Comparison of ENCODE assay signal across 10 cellular contexts in genomic region chr1:183652547-183653467, GRCh38. TPM values are rescaled to one million over a fixed set of nuclear protein-coding genes. Genes with fewer than 3 reads are reported as not detected.
DNase-seq lines count a peak whose midpoint lies in the region; ATAC-seq, FAIRE-seq and TF ChIP-seq lines count a peak whose summit lies in the region.
"Had no signal": no experiment of that assay in that cellular context is flagged by ENCODE, and none has a peak within 500 bp of the region (broad histone marks: within the 10 kb centered on the region; RNA-seq: fewer than 3 reads in every experiment).

A gene with protein sequence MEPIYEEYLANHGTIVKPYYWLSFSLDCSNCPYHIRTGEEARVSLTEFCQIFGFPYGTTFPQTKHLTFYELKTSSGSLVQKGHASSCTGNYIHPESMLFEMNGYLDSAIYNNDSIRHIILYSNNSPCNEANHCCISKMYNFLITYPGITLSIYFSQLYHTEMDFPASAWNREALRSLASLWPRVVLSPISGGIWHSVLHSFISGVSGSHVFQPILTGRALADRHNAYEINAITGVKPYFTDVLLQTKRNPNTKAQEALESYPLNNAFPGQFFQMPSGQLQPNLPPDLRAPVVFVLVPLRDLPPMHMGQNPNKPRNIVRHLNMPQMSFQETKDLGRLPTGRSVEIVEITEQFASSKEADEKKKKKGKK (minus strand): TSS chr1:183653316. CDS start chr1:183648781, 4,535 bp downstream.

- FAIRE-seq in GM12892 (lab: Jason Lieb, UNC) = peak; percentile 36
- no peak for FAIRE-seq in HepG2 (lab: Jason Lieb, UNC)

- no peak within 1 kb of the TSS for H3K4me3 ChIP-seq in HepG2 (replicated peaks in 1 of 3; ENCODE audit: insufficient read depth in 1 of 3, low read depth in 2 of 3, low read length in 3 of 3)
- no peak within 1 kb of the TSS for H3K4me3 ChIP-seq in coronary artery
- H3K4me3 ChIP-seq: tibial nerve had no signal

- H3K9me3 ChIP-seq in HepG2 (ENCODE audit: low read length) = no peaks in the 10 kb centered on the region
- H3K9me3 ChIP-seq: tibial nerve had no signal

- BruUV-seq in HepG2 (replicated peaks; lab: Mats Ljungman, UMichigan) = no TSS peak

- no peaks in the 10 kb centered on the region; a peak in 1 of 5 replicates for H3K36me3 ChIP-seq in HepG2 (replicated peaks in 1 of 2; ENCODE audit: control insufficient read depth in 1 of 2, insufficient read depth in 2 of 2, low read length in 2 of 2)
- H3K36me3 ChIP-seq: tibial nerve had no signal

- no peak within 1 kb of the TSS for H3K4me3 Mint-ChIP-seq in activated CD8-positive, alpha-beta T cell treated with anti-CD3 and anti-CD28 coated beads, Interleukin-2, amount 10 ng/mL, durations not matched to agents 7 days and 5 days
- H3K4me3 Mint-ChIP-seq: nephron had no signal

- intact Hi-C loops in HepG2 (cut with micrococcal nuclease; ENCODE audit: unreplicated experiment) = no loop called here

- POLR2A ChIA-PET in activated CD8-positive, alpha-beta T cell treated with anti-CD3 and anti-CD28 coated beads, Interleukin-2, amount 10 ng/mL, durations not matched to agents 7 days and 5 days (lab: Charles Lee) = interaction anchor here (0.6 to 5.9 kb wide), 2 partner anchors 18 to 179 kb away, joined by 3 to 29 read pairs; partner anchors contain the start of gene ARPC5
- POLR2A ChIA-PET in HepG2 (lab: Yijun Ruan, JAX) = no interaction called here

- DNase-seq in GM12892 (ENCODE audit: insufficient read length) = no peak
- DNase-seq in M059J (ENCODE audit: low read depth) = peak; percentile 36
- no peak for DNase-seq in activated CD8-positive, alpha-beta T cell treated with anti-CD3 and anti-CD28 coated beads, Interleukin-2, amount 10 ng/mL, durations not matched to agents 7 days and 5 days
- no peak for DNase-seq in HepG2 (ENCODE audit: low spot score)
- DNase-seq in coronary artery (ENCODE audit: low spot score) = no peak
- no peak for DNase-seq in stimulated activated CD4-positive, alpha-beta T cell treated with anti-CD3 and anti-CD28 coated beads, Interleukin-2, amount 100 ng/mL, for 48 hours

- peaks cover 39% of the 10 kb centered on the region for H3K4me1 Mint-ChIP-seq in activated CD8-positive, alpha-beta T cell treated with anti-CD3 and anti-CD28 coated beads, Interleukin-2, amount 10 ng/mL, durations not matched to agents 7 days and 5 days (ENCODE audit: low read depth)

- in situ Hi-C loops in HepG2 (cut with HindIII; ENCODE audit: extremely low pct_ligation_motif_present, low pct_unique_long_range_greater_than_20kb) = no loop called here

- peak within 1 kb of the TSS; percentile 50 for H3K27ac ChIP-seq in HepG2 (ENCODE audit: extremely low read length, insufficient read depth, low read length)
- H3K27ac ChIP-seq in coronary artery = no peak within 1 kb of the TSS

- 58% methylated on average over 5 of the region's 5 CpGs for WGBS in HepG2 (ENCODE audit: low lambda C conversion rate)

- no peak within 1 kb of the TSS for H2AFZ ChIP-seq in HepG2 (ENCODE audit: low read length)

- CTCF ChIA-PET in activated CD8-positive, alpha-beta T cell treated with anti-CD3 and anti-CD28 coated beads, Interleukin-2, amount 10 ng/mL, durations not matched to agents 7 days and 5 days (lab: Charles Lee) = interaction anchor here (0.8 to 6.2 kb wide), 6 partner anchors 16 to 263 kb away, joined by 3 to 188 read pairs (median 28); no protein-coding TSS in a partner anchor
- CTCF ChIA-PET in HepG2 (lab: Yijun Ruan, JAX; ENCODE audit: low intra/inter-chr PET ratio, low total read pairs) = no interaction called here

- H3K9ac ChIP-seq in HepG2 (ENCODE audit: insufficient read depth, low read depth, low read length) = no peak within 1 kb of the TSS

- TF ChIP-seq EP300 in HepG2 (IDR thresholded peaks at IDR 0.05; ENCODE audit: low read depth in 2 of 2, low read length in 2 of 2) (no peak), HepG2 (CRISPR knock-in tag; IDR thresholded peaks at IDR 0.05; ENCODE audit: borderline replicate concordance) (no peak)

- H3K4me1 ChIP-seq in HepG2 (ENCODE audit: insufficient read depth, low read length) = peaks cover 14% of the 10 kb centered on the region

- TF ChIP-seq RAD21 in HepG2 (CRISPR knock-in tag; IDR thresholded peaks at IDR 0.05) = no peak

- peak; percentile 62 for ATAC-seq in activated CD8-positive, alpha-beta T cell treated with anti-CD3 and anti-CD28 coated beads, Interleukin-2, amount 10 ng/mL, durations not matched to agents 7 days and 5 days
- ATAC-seq in HepG2 (peak; percentile 72), HG03457 (IDR thresholded peaks at IDR 0.05; ENCODE audit: unreplicated experiment) (no peak), HG03135 (IDR thresholded peaks at IDR 0.05; ENCODE audit: unreplicated experiment) (no peak)

- peak within 1 kb of the TSS; percentile 73 for H3K27ac Mint-ChIP-seq in activated CD8-positive, alpha-beta T cell treated with anti-CD3 and anti-CD28 coated beads, Interleukin-2, amount 10 ng/mL, durations not matched to agents 7 days and 5 days

- TF ChIP-seq POLR2A in GM12892 (IDR thresholded peaks at IDR 0.05; ENCODE audit: low read depth, low read length) (no peak), HepG2 (IDR thresholded peaks at IDR 0.05; ENCODE audit: insufficient read depth in 1 of 2, low read depth in 2 of 2, low read length in 2 of 2) (no peak)

- no peaks in the 10 kb centered on the region for H4K20me1 ChIP-seq in HepG2 (ENCODE audit: insufficient read depth, low read length)

- H3K27me3 ChIP-seq in HepG2 (ENCODE audit: control insufficient read depth in 1 of 2, insufficient read depth in 2 of 2, low read length in 2 of 2) = no peaks in the 10 kb centered on the region
- H3K27me3 ChIP-seq: tibial nerve had no signal

- no peaks in the 10 kb centered on the region for H3K36me3 Mint-ChIP-seq in activated CD8-positive, alpha-beta T cell treated with anti-CD3 and anti-CD28 coated beads, Interleukin-2, amount 10 ng/mL, durations not matched to agents 7 days and 5 days (ENCODE audit: low read depth)

- TF ChIP-seq CTCF in HepG2 (CRISPR knock-in tag; IDR thresholded peaks at IDR 0.05) (no peak), coronary artery (IDR thresholded peaks at IDR 0.05) (no peak)

- H3K27me3 Mint-ChIP-seq in activated CD8-positive, alpha-beta T cell treated with anti-CD3 and anti-CD28 coated beads, Interleukin-2, amount 10 ng/mL, durations not matched to agents 7 days and 5 days (ENCODE audit: low read depth) = no peaks in the 10 kb centered on the region

- H3K9me3 Mint-ChIP-seq in activated CD8-positive, alpha-beta T cell treated with anti-CD3 and anti-CD28 coated beads, Interleukin-2, amount 10 ng/mL, durations not matched to agents 7 days and 5 days (ENCODE audit: insufficient read depth) = no peaks in the 10 kb centered on the region
- H3K9me3 Mint-ChIP-seq: nephron had no signal

- H3K79me2 ChIP-seq in HepG2 (ENCODE audit: insufficient read depth, low read length) = no peaks in the 10 kb centered on the region

- peak within 1 kb of the TSS; percentile 23; the same call in 1 of the 2 replicates for H3K4me2 ChIP-seq in HepG2 (ENCODE audit: low read depth, low read length)

TF ChIP-seq in HepG2, 621 proteins besides CTCF, POLR2A, EP300 and RAD21 (continues in another document):
- TF ChIP-seq ZNF598 (CRISPR knock-in tag; IDR thresholded peaks at IDR 0.05; ENCODE audit: borderline replicate concordance) (no peak), TCF12 (IDR thresholded peaks at IDR 0.05) (no peak), TCF12 (CRISPR knock-in tag; IDR thresholded peaks at IDR 0.05) (no peak), FOXM1 (CRISPR knock-in tag; IDR thresholded peaks at IDR 0.05) (no peak), ZNF784 (CRISPR knock-in tag; IDR thresholded peaks at IDR 0.05; ENCODE audit: borderline replicate concordance) (no peak), ATF7-NPFF (CRISPR knock-in tag; IDR thresholded peaks at IDR 0.05; ENCODE audit: low read depth) (no peak)

RNA-seq across cellular contexts. Expression of the gene that starts here (rescaled TPM):
- polyA plus RNA-seq in GM12892 (2012; ENCODE audit: missing spikeins) = 0.36 TPM
- not detected in 2 replicates for total RNA-seq in M059J (2014; rRNA removed; shearing (Covaris generic))
- total RNA-seq in activated CD8-positive, alpha-beta T cell treated with anti-CD3 and anti-CD28 coated beads, Interleukin-2, amount 10 ng/mL, durations not matched to agents 7 days and 5 days = not detected
- not detected in 2 replicates for total RNA-seq in HepG2 (2016; rRNA removed; fragmentation: Illumina TruSeq; extraction: Trizol)
- total RNA-seq in HepG2 (2016; cell fraction: cytosol; rRNA removed; fragmentation: Illumina TruSeq; extraction: Trizol; ENCODE audit: low read depth) = not detected in 2 replicates
- not detected in 2 replicates for total RNA-seq in HepG2 (2016; cell fraction: insoluble cytoplasmic fraction; rRNA removed; fragmentation: Illumina TruSeq; extraction: Trizol)
- not detected in 2 replicates for total RNA-seq in HepG2 (2016; cell fraction: membrane; rRNA removed; fragmentation: Illumina TruSeq; extraction: Trizol)
- total RNA-seq in HepG2 (2016; cell fraction: nucleus; rRNA removed; fragmentation: Illumina TruSeq; extraction: Trizol) = not detected in 2 replicates
- polyA plus RNA-seq in HepG2 (2011; rRNA removed) = not detected in 2 replicates
- not detected in 2 replicates for polyA plus RNA-seq in HepG2 (2011; cell fraction: cytosol; rRNA removed)
- polyA plus RNA-seq in HepG2 (2011; cell fraction: nucleus; rRNA removed) = not detected in 2 replicates
- not detected in 2 replicates for polyA plus RNA-seq in HepG2 (2012)
- not detected in 2 replicates for polyA plus RNA-seq in HepG2 (2016; cell fraction: cytosol; fragmentation: Illumina TruSeq; extraction: Trizol; ENCODE audit: low read depth)
- polyA plus RNA-seq in HepG2 (2016; cell fraction: insoluble cytoplasmic fraction; fragmentation: Illumina TruSeq; extraction: Trizol; ENCODE audit: low read depth) = not detected in 2 replicates
- polyA plus RNA-seq in HepG2 (2016; cell fraction: membrane; fragmentation: Illumina TruSeq; extraction: Trizol; ENCODE audit: low read depth) = not detected in 2 replicates
- not detected in 2 replicates for polyA plus RNA-seq in HepG2 (2016; cell fraction: nucleus; fragmentation: Illumina TruSeq; extraction: Trizol; ENCODE audit: insufficient read depth, low read depth)
- polyA minus RNA-seq in HepG2 (2011; rRNA and poly(A)+ RNA removed; ENCODE audit: low replicate concordance) = not detected in 2 replicates
- not detected in 2 replicates for polyA minus RNA-seq in HepG2 (2011; cell fraction: cytosol; rRNA and poly(A)+ RNA removed)
- polyA minus RNA-seq in HepG2 (2011; cell fraction: nucleus; rRNA and poly(A)+ RNA removed) = not detected in 2 replicates
- total RNA-seq: tibial nerve had no signal

Comparison
In these comparisons a context has a peak if more than half of its experiments do, and no peak if none do; other contexts are left out.
1. Peak in DNase-seq in M059J; RNA of the gene not detected or under 1 TPM.
2. Peak in ATAC-seq in activated CD8-positive, alpha-beta T cell treated with anti-CD3 and anti-CD28 coated beads, Interleukin-2, amount 10 ng/mL, durations not matched to agents 7 days and 5 days; RNA of the gene not detected or under 1 TPM.
3. Peak in ATAC-seq, H3K27ac ChIP-seq and H3K4me2 ChIP-seq in HepG2; RNA of the gene not detected or under 1 TPM.